In the genomic region with DNA sequence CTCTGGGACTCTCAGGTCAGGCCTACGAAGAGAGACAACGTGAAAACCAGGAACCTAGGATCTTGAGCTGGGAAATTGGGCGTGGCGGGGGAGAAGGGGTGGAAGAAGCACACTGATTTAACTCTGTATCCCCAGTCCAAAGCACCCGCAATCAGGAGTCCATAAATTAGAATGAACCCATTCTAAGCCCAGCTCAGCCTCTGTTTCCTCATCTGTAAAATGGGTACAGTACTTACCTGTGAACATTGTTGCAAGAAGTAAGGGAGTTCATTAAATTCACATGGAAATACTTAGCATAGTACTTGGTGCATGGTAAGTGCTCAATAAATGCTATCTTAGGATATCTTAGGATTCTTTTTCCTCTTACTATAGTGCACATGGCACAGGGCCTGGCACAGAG, we compare ENCODE assay signal across 26 cellular contexts.
DNase-seq lines count a peak whose midpoint lies in the region; ATAC-seq and TF ChIP-seq lines count a peak whose summit lies in the region.
"Had no signal": no experiment of that assay in that cellular context is flagged by ENCODE, and none has a peak within 500 bp of the region (broad histone marks: within the 10 kb centered on the region; RNA-seq: fewer than 3 reads in every experiment).

No MANE protein-coding gene starts in this region.

- TF ChIP-seq CTCF in H9 (conservative IDR thresholded peaks at IDR 0.05): no peak

- H3K27me3 ChIP-seq in H9 (ENCODE audit: insufficient read depth, low read length) (no peaks in the 10 kb centered on the region), mesendoderm (ENCODE audit: insufficient read depth, low read length, poor library complexity) (no peaks in the 10 kb centered on the region)
- H3K27me3 ChIP-seq: upper lobe of left lung had no signal

- H3K4me1 Mint-ChIP-seq in activated CD4-positive, alpha-beta T cell treated with anti-CD3 and anti-CD28 coated beads, Interleukin-2, amount 10 ng/mL, durations not matched to agents 24 days and 14 days: peaks cover 40% of the 10 kb centered on the region
- peaks cover 38 to 44% of the 10 kb centered on the region in 2 experiments for H3K4me1 Mint-ChIP-seq in H9
- H3K4me1 Mint-ChIP-seq in activated T-helper 1 cell treated with anti-CD3 and anti-CD28 coated beads, Interleukin-12 subunit alpha, Interleukin-12 subunit beta, Interleukin-2, Interleukin-4 antibody, amounts not matched to agents 30 ng/mL and 10 ng/mL and 1 ng/mL, durations not matched to agents 14 hours and 24 hours and 36 hours (ENCODE audit: low read depth): peaks cover 50% of the 10 kb centered on the region

- H3K4me1 ChIP-seq in H9 (ENCODE audit: insufficient read depth, low read length) (peaks cover 23% of the 10 kb centered on the region), mesendoderm (ENCODE audit: control insufficient read depth, low read depth, low read length) (no peaks in the 10 kb centered on the region)
- H3K4me1 ChIP-seq: left ventricle myocardium inferior, psoas muscle had no signal

- DNase-seq in activated CD4-positive, alpha-beta T cell treated with anti-CD3 and anti-CD28 coated beads, Interleukin-2, amount 10 ng/mL, durations not matched to agents 24 days and 14 days: no peak
- no peak for DNase-seq in activated CD4-positive, alpha-beta T cell treated with anti-CD3 and anti-CD28 coated beads, Interleukin-2, amount 50 U/mL, for 4 hours
- DNase-seq in H9 (no peak), mesendoderm (no peak), H4 (ENCODE audit: low spot score) (no peak), NCI-H2196 (lab: John Stamatoyannopoulos, UW; ENCODE audit: unreplicated experiment) (no peak)
- no peak for DNase-seq in activated T-helper 1 cell treated with anti-CD3 and anti-CD28 coated beads, Interleukin-12 subunit alpha, Interleukin-12 subunit beta, Interleukin-2, Interleukin-4 antibody, amounts not matched to agents 30 ng/mL and 10 ng/mL and 1 ng/mL, durations not matched to agents 14 hours and 24 hours and 36 hours (ENCODE audit: low spot score)
- DNase-seq: activated T-cell treated with anti-CD3 and anti-CD28 coated beads, Interleukin-2, amount 50 U/mL, for 24 hours; head of caudate nucleus; HFFc6; immature natural killer cell; left ventricle myocardium inferior; mucosa of descending colon; NCI-H1694; NCI-H774; OCI-M1; psoas muscle; SHP77 treated with DMSO at 0.1 percent for 48 hours; stimulated activated CD4-positive, alpha-beta T cell treated with anti-CD3 and anti-CD28 coated beads, Interleukin-4, amount 100 ng/mL, for 24 hours; upper lobe of left lung had no signal

- H2BK15ac ChIP-seq in H9 (ENCODE audit: low read depth, low read length) (no peak overlapping the region), mesendoderm (replicated peaks; ENCODE audit: low read depth) (peak overlapping the region; percentile 88)

- H3K18ac ChIP-seq in H9 (ENCODE audit: insufficient read length, low read depth, low read length) (no peak overlapping the region), mesendoderm (ENCODE audit: low read length) (peak overlapping the region; percentile 90)

- ATAC-seq in HG03039 (IDR thresholded peaks at IDR 0.05; ENCODE audit: unreplicated experiment): no peak
- ATAC-seq: mucosa of descending colon, psoas muscle had no signal

- no peaks in the 10 kb centered on the region for H3K36me3 Mint-ChIP-seq in activated CD4-positive, alpha-beta T cell treated with anti-CD3 and anti-CD28 coated beads, Interleukin-2, amount 10 ng/mL, durations not matched to agents 24 days and 14 days (ENCODE audit: low read depth)
- peaks cover 0 to 6% (median 1%) of the 10 kb centered on the region in 3 experiments; a peak in 5 of 7 replicates for H3K36me3 Mint-ChIP-seq in H9 (ENCODE audit: insufficient read depth in 1 of 3, low read depth in 3 of 3)
- no peaks in the 10 kb centered on the region for H3K36me3 Mint-ChIP-seq in activated T-helper 1 cell treated with anti-CD3 and anti-CD28 coated beads, Interleukin-12 subunit alpha, Interleukin-12 subunit beta, Interleukin-2, Interleukin-4 antibody, amounts not matched to agents 30 ng/mL and 10 ng/mL and 1 ng/mL, durations not matched to agents 14 hours and 24 hours and 36 hours (ENCODE audit: low read depth)
- H3K36me3 Mint-ChIP-seq: activated naive CD8-positive, alpha-beta T cell had no signal

- H3K9me3 ChIP-seq in H9 (ENCODE audit: control insufficient read depth, low read depth, low read length): no peaks in the 10 kb centered on the region
- H3K9me3 ChIP-seq: left ventricle myocardium inferior, mucosa of descending colon, psoas muscle, upper lobe of left lung had no signal

- no peak overlapping the region for H4K91ac ChIP-seq in H9 (ENCODE audit: insufficient read length, low read depth, low read length)

- H3K56ac ChIP-seq in H9 (ENCODE audit: insufficient read length, low read depth, low read length) (no peak overlapping the region), mesendoderm (ENCODE audit: low read length) (peak overlapping the region; percentile 79)

- H4K5ac ChIP-seq in H9 (ENCODE audit: insufficient read length, low read depth, low read length): no peak overlapping the region
- no peak overlapping the region for H4K5ac ChIP-seq in mesendoderm (ENCODE audit: low read length)

- WGBS in H9 (ENCODE audit: extremely low coverage, insufficient read length, low lambda C conversion rate): no CpG with 5 or more reads among the region's 5 CpGs
- WGBS in mesendoderm (ENCODE audit: extremely low coverage, insufficient coverage, low lambda C conversion rate): no CpG with 5 or more reads among the region's 5 CpGs

- H3K27ac ChIP-seq in H9 (ENCODE audit: insufficient read length, low read depth, low read length): peak overlapping the region; percentile 86
- H3K27ac ChIP-seq in mesendoderm (ENCODE audit: low read depth, low read length): peak overlapping the region; percentile 98

- H3K4me3 Mint-ChIP-seq in activated CD4-positive, alpha-beta T cell treated with anti-CD3 and anti-CD28 coated beads, Interleukin-2, amount 10 ng/mL, durations not matched to agents 24 days and 14 days: peak overlapping the region; percentile 5
- H3K4me3 Mint-ChIP-seq in H9: no peak overlapping the region
- no peak overlapping the region for H3K4me3 Mint-ChIP-seq in activated T-helper 1 cell treated with anti-CD3 and anti-CD28 coated beads, Interleukin-12 subunit alpha, Interleukin-12 subunit beta, Interleukin-2, Interleukin-4 antibody, amounts not matched to agents 30 ng/mL and 10 ng/mL and 1 ng/mL, durations not matched to agents 14 hours and 24 hours and 36 hours
- H3K4me3 Mint-ChIP-seq: activated T-cell treated with anti-CD3 and anti-CD28 coated beads, Interleukin-2, amount 50 U/mL, for 24 hours; B cell; HFFc6; immature natural killer cell; neural crest cell had no signal

- H3K79me2 ChIP-seq in H9 (ENCODE audit: insufficient read depth, low read length) (no peaks in the 10 kb centered on the region), mesendoderm (ENCODE audit: control insufficient read depth, insufficient read depth, low read length) (no peaks in the 10 kb centered on the region)

- H4K8ac ChIP-seq in H9 (replicated peaks; ENCODE audit: insufficient read length, low read depth, low read length) (no peak overlapping the region), mesendoderm (ENCODE audit: low read depth, low read length) (no peak overlapping the region)

- H2BK12ac ChIP-seq in H9 (ENCODE audit: insufficient read length, low read depth, low read length): peak overlapping the region; percentile 37

- H3K36me3 ChIP-seq in mesendoderm (ENCODE audit: control insufficient read depth, insufficient read depth, low read length): no peaks in the 10 kb centered on the region
- H3K36me3 ChIP-seq: left ventricle myocardium inferior, upper lobe of left lung had no signal

- H2BK5ac ChIP-seq in H9 (ENCODE audit: insufficient read length, low read length) (no peak overlapping the region), mesendoderm (ENCODE audit: low read length) (peak overlapping the region; percentile 45)

- H3K4me2 ChIP-seq in H9 (ENCODE audit: insufficient read depth, insufficient read length, low read length): no peak overlapping the region
- no peak overlapping the region for H3K4me2 ChIP-seq in mesendoderm (ENCODE audit: low read length)

- intact Hi-C loops in activated CD4-positive, alpha-beta T cell treated with anti-CD3 and anti-CD28 coated beads, Interleukin-2, amount 10 ng/mL, durations not matched to agents 24 days and 14 days (cut with micrococcal nuclease): loop anchor here (5.0 to 10.0 kb wide), 7 partner anchors 39 to 436 kb away; a partner anchor contains a TSS
- intact Hi-C loops in activated T-helper 1 cell treated with anti-CD3 and anti-CD28 coated beads, Interleukin-12 subunit alpha, Interleukin-12 subunit beta, Interleukin-2, Interleukin-4 antibody, amounts not matched to agents 30 ng/mL and 10 ng/mL and 1 ng/mL, durations not matched to agents 14 hours and 24 hours and 36 hours (cut with micrococcal nuclease): loop anchor here (5.0 to 10.0 kb wide), 5 partner anchors 326 to 969 kb away; a partner anchor contains a TSS

- no peak overlapping the region for H3K14ac ChIP-seq in H9 (ENCODE audit: insufficient read depth, low read length)

- H3K27me3 Mint-ChIP-seq in activated CD4-positive, alpha-beta T cell treated with anti-CD3 and anti-CD28 coated beads, Interleukin-2, amount 10 ng/mL, durations not matched to agents 24 days and 14 days: no peaks in the 10 kb centered on the region
- H3K27me3 Mint-ChIP-seq in H9 (ENCODE audit: low read depth): no peaks in the 10 kb centered on the region
- no peaks in the 10 kb centered on the region for H3K27me3 Mint-ChIP-seq in activated T-helper 1 cell treated with anti-CD3 and anti-CD28 coated beads, Interleukin-12 subunit alpha, Interleukin-12 subunit beta, Interleukin-2, Interleukin-4 antibody, amounts not matched to agents 30 ng/mL and 10 ng/mL and 1 ng/mL, durations not matched to agents 14 hours and 24 hours and 36 hours (ENCODE audit: insufficient read depth)
- H3K27me3 Mint-ChIP-seq: activated naive CD8-positive, alpha-beta T cell had no signal

- H2AFZ ChIP-seq in H9 (ENCODE audit: low read length): no peak overlapping the region

- H2BK120ac ChIP-seq in H9 (ENCODE audit: low read depth, low read length, poor library complexity, severe bottlenecking) (no peak overlapping the region), mesendoderm (ENCODE audit: low read depth, low read length) (peak overlapping the region; percentile 67)

- H3K9ac ChIP-seq in H9 (ENCODE audit: extremely low read depth, insufficient read length, low read length) (no peak overlapping the region), mesendoderm (ENCODE audit: low read length) (no peak overlapping the region)

- peak overlapping the region; percentile 99 for H3K27ac Mint-ChIP-seq in activated CD4-positive, alpha-beta T cell treated with anti-CD3 and anti-CD28 coated beads, Interleukin-2, amount 10 ng/mL, durations not matched to agents 24 days and 14 days
- H3K27ac Mint-ChIP-seq in H9: peak overlapping the region; percentile 42 to 98 (median 83); a peak in 2 of 7 replicates
- H3K27ac Mint-ChIP-seq in activated T-helper 1 cell treated with anti-CD3 and anti-CD28 coated beads, Interleukin-12 subunit alpha, Interleukin-12 subunit beta, Interleukin-2, Interleukin-4 antibody, amounts not matched to agents 30 ng/mL and 10 ng/mL and 1 ng/mL, durations not matched to agents 14 hours and 24 hours and 36 hours: peak overlapping the region; percentile 98
- H3K27ac Mint-ChIP-seq: B cell, HFFc6 had no signal

- no peaks in the 10 kb centered on the region for H3K79me1 ChIP-seq in H9 (ENCODE audit: insufficient read depth, low read depth, low read length, poor library complexity, severe bottlenecking)
- H3K79me1 ChIP-seq in mesendoderm (ENCODE audit: low read length): no peaks in the 10 kb centered on the region

- H4K20me1 ChIP-seq in H9 (ENCODE audit: control insufficient read depth, insufficient read depth, insufficient read length): no peaks in the 10 kb centered on the region

- H2AK5ac ChIP-seq in H9 (ENCODE audit: insufficient read length, low read length) (peak overlapping the region; percentile 51), mesendoderm (ENCODE audit: low read length) (no peak overlapping the region)

- no peaks in the 10 kb centered on the region for H3K23me2 ChIP-seq in H9 (ENCODE audit: insufficient read length, low read depth, low read length, poor library complexity, severe bottlenecking)

- H3K23ac ChIP-seq in H9 (ENCODE audit: insufficient read length, low read depth, low read length): no peak overlapping the region
- no peak overlapping the region for H3K23ac ChIP-seq in mesendoderm (ENCODE audit: low read length)

- H3K4me3 ChIP-seq in mesendoderm (ENCODE audit: low read length): no peak overlapping the region
- H3K4me3 ChIP-seq: coronary artery, left ventricle myocardium inferior, mucosa of descending colon, psoas muscle, skin epidermis, upper lobe of left lung had no signal

- no peaks in the 10 kb centered on the region for H3K9me3 Mint-ChIP-seq in activated CD4-positive, alpha-beta T cell treated with anti-CD3 and anti-CD28 coated beads, Interleukin-2, amount 10 ng/mL, durations not matched to agents 24 days and 14 days
- peaks cover 61 to 67% of the 10 kb centered on the region in 2 experiments for H3K9me3 Mint-ChIP-seq in H9
- peaks cover 3% of the 10 kb centered on the region for H3K9me3 Mint-ChIP-seq in activated T-helper 1 cell treated with anti-CD3 and anti-CD28 coated beads, Interleukin-12 subunit alpha, Interleukin-12 subunit beta, Interleukin-2, Interleukin-4 antibody, amounts not matched to agents 30 ng/mL and 10 ng/mL and 1 ng/mL, durations not matched to agents 14 hours and 24 hours and 36 hours
- H3K9me3 Mint-ChIP-seq: HFFc6, immature natural killer cell, neural crest cell had no signal

- no peak overlapping the region for H3T11ph ChIP-seq in H9 (ENCODE audit: low read length)

- no peak overlapping the region for H3K4ac ChIP-seq in H9 (ENCODE audit: low read depth, low read length)
- H3K4ac ChIP-seq in mesendoderm (ENCODE audit: low read depth, low read length): peak overlapping the region; percentile 94

- no peak overlapping the region for H2BK20ac ChIP-seq in H9 (ENCODE audit: low read depth, low read length, poor library complexity, severe bottlenecking)
